Comparison of ENCODE assay signal across 18 cellular contexts in genomic region chr1:23807453-23807852, GRCh38. TPM values are rescaled to one million over a fixed set of nuclear protein-coding genes. Genes with fewer than 3 reads are reported as not detected.
DNase-seq lines count a peak whose midpoint lies in the region; ATAC-seq and TF ChIP-seq lines count a peak whose summit lies in the region.
"Had no signal": no experiment of that assay in that cellular context is flagged by ENCODE, and none has a peak within 500 bp of the region (broad histone marks: within the 10 kb centered on the region; RNA-seq: fewer than 3 reads in every experiment).

No MANE protein-coding gene starts in this region.

- H3K27me3 ChIP-seq in neutrophil: no peaks in the 10 kb centered on the region
- H3K27me3 ChIP-seq: tibial nerve had no signal

- intact Hi-C loops in activated CD8-positive, alpha-beta T cell treated with anti-CD3 and anti-CD28 coated beads for 36 hours (cut with micrococcal nuclease): no loop called here

- ATAC-seq in activated T-cell treated with anti-CD3 and anti-CD28 coated beads, Interleukin-2, amount 50 U/mL, for 4 hours: no peak
- no peak for ATAC-seq in activated CD8-positive, alpha-beta T cell treated with anti-CD3 and anti-CD28 coated beads for 36 hours
- ATAC-seq: left colon; stimulated activated effector memory CD8-positive, alpha-beta T cell treated with anti-CD3 and anti-CD28 coated beads, Interleukin-12 subunit alpha, Interleukin-12 subunit beta, amount 100 ng/mL, for 72 hours had no signal

- peak overlapping the region; percentile 70 for H3K27ac ChIP-seq in neutrophil
- H3K27ac ChIP-seq: epithelial cell of prostate, tibial nerve had no signal

- peaks cover 16% of the 10 kb centered on the region for H3K36me3 ChIP-seq in neutrophil

- H3K4me3 ChIP-seq in NB4 (ENCODE audit: low read depth, low read length) (no peak overlapping the region), neutrophil (ENCODE audit: low read depth in 1 of 2, low read length in 1 of 2) (no peak overlapping the region)
- H3K4me3 ChIP-seq: tibial nerve had no signal

- no peaks in the 10 kb centered on the region for H3K9me3 ChIP-seq in neutrophil
- H3K9me3 ChIP-seq: tibial nerve had no signal

- H3K4me1 ChIP-seq in neutrophil (ENCODE audit: control insufficient read depth in 1 of 2, insufficient read depth in 1 of 2, low read depth in 1 of 2, low read length in 1 of 2): peaks cover 38 to 43% of the 10 kb centered on the region in 2 experiments

- CTCF ChIA-PET in activated CD8-positive, alpha-beta T cell treated with anti-CD3 and anti-CD28 coated beads for 36 hours (lab: Charles Lee): interaction anchor here (0.8 to 6.2 kb wide), 6 partner anchors 9 to 109 kb away, joined by 4 to 33 read pairs (median 6); partner anchors contain the start of gene FUCA1

- H3K27me3 Mint-ChIP-seq in activated T-cell treated with anti-CD3 and anti-CD28 coated beads, Interleukin-2, amount 50 U/mL, for 24 hours: no peaks in the 10 kb centered on the region
- no peaks in the 10 kb centered on the region for H3K27me3 Mint-ChIP-seq in activated T-cell treated with anti-CD3 and anti-CD28 coated beads, Interleukin-2, amount 50 U/mL, for 4 hours (ENCODE audit: low read depth)
- H3K27me3 Mint-ChIP-seq in activated CD8-positive, alpha-beta T cell treated with anti-CD3 and anti-CD28 coated beads for 36 hours: no peaks in the 10 kb centered on the region
- H3K27me3 Mint-ChIP-seq: CD4-positive, CD25-positive, alpha-beta regulatory T cell had no signal

- POLR2A ChIA-PET in activated CD8-positive, alpha-beta T cell treated with anti-CD3 and anti-CD28 coated beads for 36 hours (lab: Charles Lee): interaction anchor here (0.9 to 1.0 kb wide), 2 partner anchors 8 to 45 kb away, joined by 3 read pairs; no protein-coding TSS in a partner anchor

- H3K4me1 Mint-ChIP-seq in activated T-cell treated with anti-CD3 and anti-CD28 coated beads, Interleukin-2, amount 50 U/mL, for 24 hours (ENCODE audit: low read depth): peaks cover 7% of the 10 kb centered on the region
- H3K4me1 Mint-ChIP-seq in activated T-cell treated with anti-CD3 and anti-CD28 coated beads, Interleukin-2, amount 50 U/mL, for 4 hours (ENCODE audit: low read depth): peaks cover 10% of the 10 kb centered on the region
- peaks cover 9% of the 10 kb centered on the region for H3K4me1 Mint-ChIP-seq in activated CD8-positive, alpha-beta T cell treated with anti-CD3 and anti-CD28 coated beads for 36 hours (ENCODE audit: low read depth)
- H3K4me1 Mint-ChIP-seq: mesothelial cell of epicardium had no signal

- no peak for TF ChIP-seq POLR2A in NB4 (IDR thresholded peaks at IDR 0.05; ENCODE audit: extremely low read depth, insufficient read length)

- DNase-seq in activated T-cell treated with anti-CD3 and anti-CD28 coated beads, Interleukin-2, amount 50 U/mL, for 24 hours: no peak
- no peak for DNase-seq in activated T-cell treated with anti-CD3 and anti-CD28 coated beads, Interleukin-2, amount 50 U/mL, for 4 hours
- DNase-seq in NB4 (ENCODE audit: low read depth) (peak; percentile 84), DMS 273 (lab: John Stamatoyannopoulos, UW; ENCODE audit: unreplicated experiment) (no peak), kidney glomerular epithelial cell (lab: John Stamatoyannopoulos, UW) (no peak), NCI-H2171 (lab: John Stamatoyannopoulos, UW) (no peak)
- DNase-seq in activated CD8-positive, alpha-beta T cell treated with anti-CD3 and anti-CD28 coated beads for 36 hours: no peak
- DNase-seq: activated gamma-delta T cell treated with Interleukin-2 at 50 U/mL for 16 hours; CD4-positive, CD25-positive, alpha-beta regulatory T cell; cortex of kidney; left colon; NCI-H1436 treated with DMSO at 0.1 percent for 48 hours; NCI-H226 had no signal

- H3K4me3 Mint-ChIP-seq in activated T-cell treated with anti-CD3 and anti-CD28 coated beads, Interleukin-2, amount 50 U/mL, for 24 hours: no peak overlapping the region
- no peak overlapping the region for H3K4me3 Mint-ChIP-seq in activated T-cell treated with anti-CD3 and anti-CD28 coated beads, Interleukin-2, amount 50 U/mL, for 4 hours
- H3K4me3 Mint-ChIP-seq in activated CD8-positive, alpha-beta T cell treated with anti-CD3 and anti-CD28 coated beads for 36 hours: no peak overlapping the region
- H3K4me3 Mint-ChIP-seq: mesothelial cell of epicardium; stimulated activated effector memory CD8-positive, alpha-beta T cell treated with anti-CD3 and anti-CD28 coated beads, Interleukin-12 subunit alpha, Interleukin-12 subunit beta, amount 100 ng/mL, for 72 hours had no signal

- H3K9me3 Mint-ChIP-seq in activated T-cell treated with anti-CD3 and anti-CD28 coated beads, Interleukin-2, amount 50 U/mL, for 24 hours: no peaks in the 10 kb centered on the region
- no peaks in the 10 kb centered on the region for H3K9me3 Mint-ChIP-seq in activated T-cell treated with anti-CD3 and anti-CD28 coated beads, Interleukin-2, amount 50 U/mL, for 4 hours
- no peaks in the 10 kb centered on the region for H3K9me3 Mint-ChIP-seq in activated CD8-positive, alpha-beta T cell treated with anti-CD3 and anti-CD28 coated beads for 36 hours
- H3K9me3 Mint-ChIP-seq: CD4-positive, CD25-positive, alpha-beta regulatory T cell; mesothelial cell of epicardium; stimulated activated effector memory CD8-positive, alpha-beta T cell treated with anti-CD3 and anti-CD28 coated beads, Interleukin-12 subunit alpha, Interleukin-12 subunit beta, amount 100 ng/mL, for 72 hours had no signal

- TF ChIP-seq CTCF in NB4 (IDR thresholded peaks at IDR 0.05; ENCODE audit: low read depth, low read length) (no peak), neutrophil (IDR thresholded peaks at IDR 0.05) (no peak)
- no peak for TF ChIP-seq CTCF in activated CD8-positive, alpha-beta T cell treated with anti-CD3 and anti-CD28 coated beads for 36 hours (IDR thresholded peaks at IDR 0.05)

- peak overlapping the region; percentile 60 for H3K27ac Mint-ChIP-seq in activated T-cell treated with anti-CD3 and anti-CD28 coated beads, Interleukin-2, amount 50 U/mL, for 24 hours
- H3K27ac Mint-ChIP-seq in activated CD8-positive, alpha-beta T cell treated with anti-CD3 and anti-CD28 coated beads for 36 hours: peak overlapping the region; percentile 1
- H3K27ac Mint-ChIP-seq: mesothelial cell of epicardium; stimulated activated effector memory CD8-positive, alpha-beta T cell treated with anti-CD3 and anti-CD28 coated beads, Interleukin-12 subunit alpha, Interleukin-12 subunit beta, amount 100 ng/mL, for 72 hours had no signal

- peaks cover 13% of the 10 kb centered on the region for H3K36me3 Mint-ChIP-seq in activated T-cell treated with anti-CD3 and anti-CD28 coated beads, Interleukin-2, amount 50 U/mL, for 24 hours (ENCODE audit: low read depth)
- H3K36me3 Mint-ChIP-seq in activated T-cell treated with anti-CD3 and anti-CD28 coated beads, Interleukin-2, amount 50 U/mL, for 4 hours (ENCODE audit: insufficient read depth): peaks cover 10% of the 10 kb centered on the region
- peaks cover 1% of the 10 kb centered on the region for H3K36me3 Mint-ChIP-seq in activated CD8-positive, alpha-beta T cell treated with anti-CD3 and anti-CD28 coated beads for 36 hours (ENCODE audit: low read depth)

RNA-seq across cellular contexts. Expression of gene GALE, which starts 6.9 kb away (rescaled TPM):
- 10 to 100 TPM; 55.9 to 65.3 (median 62.4) TPM for total RNA-seq in activated T-cell treated with anti-CD3 and anti-CD28 coated beads, Interleukin-2, amount 50 U/mL, for 4 hours
- total RNA-seq in activated CD8-positive, alpha-beta T cell treated with anti-CD3 and anti-CD28 coated beads for 36 hours: 10 to 100 TPM; 40.7 to 43.6 TPM

RNA-seq across cellular contexts. Expression of gene LYPLA2, which starts 16.5 kb away (rescaled TPM):
- total RNA-seq in activated T-cell treated with anti-CD3 and anti-CD28 coated beads, Interleukin-2, amount 50 U/mL, for 4 hours: 100 to 1,000 TPM; 132 to 146 (median 134) TPM
- total RNA-seq in activated CD8-positive, alpha-beta T cell treated with anti-CD3 and anti-CD28 coated beads for 36 hours: 10 to 100 TPM; 57.0 to 59.2 TPM

RNA-seq across cellular contexts. Expression of gene HMGCL, which starts 17.8 kb away (rescaled TPM):
- total RNA-seq in activated T-cell treated with anti-CD3 and anti-CD28 coated beads, Interleukin-2, amount 50 U/mL, for 4 hours: 10 to 100 TPM; 10.5 to 11.1 (median 11.0) TPM
- total RNA-seq in activated CD8-positive, alpha-beta T cell treated with anti-CD3 and anti-CD28 coated beads for 36 hours: 10 to 100 TPM; 44.9 to 46.0 TPM

RNA-seq across cellular contexts. Expression of gene PITHD1, which starts 29.2 kb away (rescaled TPM):
- 100 to 1,000 TPM; 125 to 128 (median 126) TPM for total RNA-seq in activated T-cell treated with anti-CD3 and anti-CD28 coated beads, Interleukin-2, amount 50 U/mL, for 4 hours
- total RNA-seq in activated CD8-positive, alpha-beta T cell treated with anti-CD3 and anti-CD28 coated beads for 36 hours: 10 to 100 TPM; 65.8 to 65.9 TPM
